Comparison of ENCODE assay signal across 1 cellular context in genomic region chr4:79982587-79983327, GRCh38.
TF ChIP-seq lines count a peak whose summit lies in the region.

No MANE protein-coding gene starts in this region.

TF ChIP-seq in IMR-90, 13 proteins besides CTCF, POLR2A, EP300 and RAD21 (continued from another document):
- TF ChIP-seq FOS (IDR thresholded peaks at IDR 0.05; ENCODE audit: low read depth, low read length) (no peak), MXI1 (IDR thresholded peaks at IDR 0.05; ENCODE audit: borderline replicate concordance, low read depth, low read length) (no peak)
